ENCODE assay signal across 1 cellular context in the genomic region with DNA sequence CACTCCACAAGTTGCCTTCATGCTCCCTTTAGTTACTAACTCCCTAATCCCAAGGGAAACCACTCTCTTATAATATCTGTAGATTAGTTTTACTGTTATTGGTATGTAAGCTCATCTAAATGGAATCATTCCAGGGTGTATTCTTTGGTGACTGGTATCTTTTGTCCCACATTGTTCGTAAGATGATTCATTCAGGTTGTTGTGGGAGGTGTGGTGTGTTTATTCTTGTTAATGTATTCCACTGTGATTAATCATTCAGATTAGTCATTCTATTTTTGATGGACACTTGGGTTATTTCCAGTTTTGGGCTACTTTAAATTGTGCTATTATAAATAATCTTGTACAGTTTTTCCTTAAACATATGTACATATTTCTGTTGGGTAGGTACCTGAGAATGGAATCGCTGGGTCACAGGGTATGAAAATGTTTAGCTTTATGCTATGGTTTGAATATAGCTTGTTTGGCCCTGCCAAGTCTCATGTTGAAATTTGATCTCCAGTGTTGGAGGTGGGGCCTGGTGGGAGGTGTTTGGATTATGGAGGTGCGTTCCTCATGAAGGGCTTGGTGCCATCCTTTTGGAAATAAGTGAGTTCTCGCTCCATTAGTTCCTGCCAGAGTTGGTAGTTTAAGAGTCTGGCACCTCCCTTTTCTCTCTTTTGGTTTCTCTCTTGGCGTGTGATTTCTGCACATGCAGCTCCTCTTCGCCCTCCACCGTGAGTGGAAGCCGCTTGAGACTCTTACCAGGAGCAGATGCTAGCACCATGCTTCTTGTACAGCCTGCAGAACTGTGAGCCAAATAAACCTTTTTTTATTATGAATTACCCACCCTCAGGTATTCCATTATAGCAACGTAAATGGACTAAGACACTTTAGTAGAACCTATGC.
A peak's percentile ranks its signal among the peaks of the same experiment; 100 is the strongest.
TF ChIP-seq lines count a peak whose summit lies in the region.

No MANE protein-coding gene starts in this region.

TF ChIP-seq in HCT116, 20 proteins besides CTCF, POLR2A, EP300 and RAD21 (continued from another document):
- TF ChIP-seq, protein P1, sequence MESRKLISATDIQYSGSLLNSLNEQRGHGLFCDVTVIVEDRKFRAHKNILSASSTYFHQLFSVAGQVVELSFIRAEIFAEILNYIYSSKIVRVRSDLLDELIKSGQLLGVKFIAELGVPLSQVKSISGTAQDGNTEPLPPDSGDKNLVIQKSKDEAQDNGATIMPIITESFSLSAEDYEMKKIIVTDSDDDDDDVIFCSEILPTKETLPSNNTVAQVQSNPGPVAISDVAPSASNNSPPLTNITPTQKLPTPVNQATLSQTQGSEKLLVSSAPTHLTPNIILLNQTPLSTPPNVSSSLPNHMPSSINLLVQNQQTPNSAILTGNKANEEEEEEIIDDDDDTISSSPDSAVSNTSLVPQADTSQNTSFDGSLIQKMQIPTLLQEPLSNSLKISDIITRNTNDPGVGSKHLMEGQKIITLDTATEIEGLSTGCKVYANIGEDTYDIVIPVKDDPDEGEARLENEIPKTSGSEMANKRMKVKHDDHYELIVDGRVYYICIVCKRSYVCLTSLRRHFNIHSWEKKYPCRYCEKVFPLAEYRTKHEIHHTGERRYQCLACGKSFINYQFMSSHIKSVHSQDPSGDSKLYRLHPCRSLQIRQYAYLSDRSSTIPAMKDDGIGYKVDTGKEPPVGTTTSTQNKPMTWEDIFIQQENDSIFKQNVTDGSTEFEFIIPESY (IDR thresholded peaks at IDR 0.05; ENCODE audit: extremely low read depth, insufficient replicate concordance, low read length): no peak
- TF ChIP-seq, protein P2, sequence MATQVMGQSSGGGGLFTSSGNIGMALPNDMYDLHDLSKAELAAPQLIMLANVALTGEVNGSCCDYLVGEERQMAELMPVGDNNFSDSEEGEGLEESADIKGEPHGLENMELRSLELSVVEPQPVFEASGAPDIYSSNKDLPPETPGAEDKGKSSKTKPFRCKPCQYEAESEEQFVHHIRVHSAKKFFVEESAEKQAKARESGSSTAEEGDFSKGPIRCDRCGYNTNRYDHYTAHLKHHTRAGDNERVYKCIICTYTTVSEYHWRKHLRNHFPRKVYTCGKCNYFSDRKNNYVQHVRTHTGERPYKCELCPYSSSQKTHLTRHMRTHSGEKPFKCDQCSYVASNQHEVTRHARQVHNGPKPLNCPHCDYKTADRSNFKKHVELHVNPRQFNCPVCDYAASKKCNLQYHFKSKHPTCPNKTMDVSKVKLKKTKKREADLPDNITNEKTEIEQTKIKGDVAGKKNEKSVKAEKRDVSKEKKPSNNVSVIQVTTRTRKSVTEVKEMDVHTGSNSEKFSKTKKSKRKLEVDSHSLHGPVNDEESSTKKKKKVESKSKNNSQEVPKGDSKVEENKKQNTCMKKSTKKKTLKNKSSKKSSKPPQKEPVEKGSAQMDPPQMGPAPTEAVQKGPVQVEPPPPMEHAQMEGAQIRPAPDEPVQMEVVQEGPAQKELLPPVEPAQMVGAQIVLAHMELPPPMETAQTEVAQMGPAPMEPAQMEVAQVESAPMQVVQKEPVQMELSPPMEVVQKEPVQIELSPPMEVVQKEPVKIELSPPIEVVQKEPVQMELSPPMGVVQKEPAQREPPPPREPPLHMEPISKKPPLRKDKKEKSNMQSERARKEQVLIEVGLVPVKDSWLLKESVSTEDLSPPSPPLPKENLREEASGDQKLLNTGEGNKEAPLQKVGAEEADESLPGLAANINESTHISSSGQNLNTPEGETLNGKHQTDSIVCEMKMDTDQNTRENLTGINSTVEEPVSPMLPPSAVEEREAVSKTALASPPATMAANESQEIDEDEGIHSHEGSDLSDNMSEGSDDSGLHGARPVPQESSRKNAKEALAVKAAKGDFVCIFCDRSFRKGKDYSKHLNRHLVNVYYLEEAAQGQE (IDR thresholded peaks at IDR 0.05; ENCODE audit: low read depth): no peak
- TF ChIP-seq ZFX (IDR thresholded peaks at IDR 0.05): no peak
- TF ChIP-seq, protein P3, sequence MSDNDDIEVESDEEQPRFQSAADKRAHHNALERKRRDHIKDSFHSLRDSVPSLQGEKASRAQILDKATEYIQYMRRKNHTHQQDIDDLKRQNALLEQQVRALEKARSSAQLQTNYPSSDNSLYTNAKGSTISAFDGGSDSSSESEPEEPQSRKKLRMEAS (IDR thresholded peaks at IDR 0.05): peak; percentile 66; the same call in 1 of the 2 replicates
- peak; percentile 99 for TF ChIP-seq JUND (IDR thresholded peaks at IDR 0.05)
- TF ChIP-seq YY1 (IDR thresholded peaks at IDR 0.05; ENCODE audit: extremely low read depth, insufficient replicate concordance, low read depth, low read length): no peak
- TF ChIP-seq EZH2phosphoT487 (IDR thresholded peaks at IDR 0.05; ENCODE audit: borderline replicate concordance): no peak
- peak; percentile 79 for TF ChIP-seq SRF (IDR thresholded peaks at IDR 0.05; ENCODE audit: low read depth)
- peak; percentile 72 for TF ChIP-seq CEBPB (IDR thresholded peaks at IDR 0.05; ENCODE audit: low read depth)
- peak; percentile 100 for TF ChIP-seq FOSL1 (IDR thresholded peaks at IDR 0.05; ENCODE audit: low read depth)
- no peak for TF ChIP-seq ZNF274 (IDR thresholded peaks at IDR 0.05; ENCODE audit: low read depth, low read length)
- no peak for TF ChIP-seq EZH2 (IDR thresholded peaks at IDR 0.05)
- TF ChIP-seq TCF7L2 (IDR thresholded peaks at IDR 0.05; ENCODE audit: borderline replicate concordance, extremely low read depth, insufficient read depth, insufficient read length): no peak
- peak; percentile 95 for TF ChIP-seq SP1 (IDR thresholded peaks at IDR 0.05; ENCODE audit: low read depth)
